In the genomic region with DNA sequence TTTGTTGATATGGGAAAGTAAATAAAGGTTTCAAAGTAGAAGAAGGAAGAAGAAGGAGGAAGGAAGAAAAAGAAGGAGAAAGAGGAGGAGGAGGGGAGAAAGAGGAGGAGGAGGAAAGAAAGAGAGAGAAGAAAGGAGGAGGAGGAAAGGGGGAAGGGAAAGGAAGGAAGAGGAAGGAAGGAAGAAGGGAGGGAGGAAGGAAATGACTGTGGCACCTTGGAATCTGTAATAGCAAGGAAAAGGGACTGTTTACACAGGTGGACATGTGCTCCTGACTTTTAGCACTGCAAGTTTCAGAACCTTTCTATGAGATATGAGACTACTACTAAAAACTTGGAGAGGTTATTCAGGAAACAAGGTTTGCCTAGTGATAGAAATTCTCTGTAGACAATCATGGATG, we compare ENCODE assay signal across 16 cellular contexts.
"Had no signal": no experiment of that assay in that cellular context is flagged by ENCODE, and none has a peak within 500 bp of the region (broad histone marks: within the 10 kb centered on the region; RNA-seq: fewer than 3 reads in every experiment).

No MANE protein-coding gene starts in this region.

- H3K27me3 ChIP-seq: heart left ventricle, right lobe of liver, suprapubic skin, thyroid gland had no signal

- H3K4me1 ChIP-seq: parathyroid adenoma, prostate gland, suprapubic skin, thyroid gland had no signal

- H3K27ac ChIP-seq: heart left ventricle, parathyroid adenoma, prostate gland, right lobe of liver, suprapubic skin, thyroid gland had no signal

- H3K4me3 ChIP-seq: heart left ventricle, prostate gland, right lobe of liver, suprapubic skin, thyroid gland had no signal

- H3K9me3 ChIP-seq: heart left ventricle, prostate gland, right lobe of liver, suprapubic skin, thyroid gland had no signal

- DNase-seq: foreskin melanocyte; heart left ventricle; hippocampal formation; mammary epithelial cell; natural killer cell; occipital lobe; right lobe of liver; stimulated activated CD4-positive, alpha-beta T cell treated with anti-CD3 and anti-CD28 coated beads, Interleukin-4, amount 100 ng/mL, for 1 hour; stimulated activated CD8-positive, alpha-beta memory T cell treated with anti-CD3 and anti-CD28 coated beads, Interleukin-4, amount 100 ng/mL, for 48 hours; stimulated activated naive CD8-positive, alpha-beta T cell treated with anti-CD3 and anti-CD28 coated beads, Interleukin-15, Interleukin-2, amounts not matched to agents 100 U/mL and 50 U/mL, for 24 hours; thyroid gland had no signal

- H3K36me3 ChIP-seq: prostate gland had no signal

- ATAC-seq: heart left ventricle; left lobe of liver; natural killer cell; right lobe of liver; stimulated activated effector memory CD8-positive, alpha-beta T cell treated with anti-CD3 and anti-CD28 coated beads, Interleukin-12 subunit alpha, Interleukin-12 subunit beta, amount 100 ng/mL, for 72 hours; stimulated activated naive CD8-positive, alpha-beta T cell treated with anti-CD3 and anti-CD28 coated beads, Interleukin-15, Interleukin-2, amounts not matched to agents 100 U/mL and 50 U/mL, for 24 hours had no signal
